22 cellular contexts compared by ENCODE assay signal in the genomic region with DNA sequence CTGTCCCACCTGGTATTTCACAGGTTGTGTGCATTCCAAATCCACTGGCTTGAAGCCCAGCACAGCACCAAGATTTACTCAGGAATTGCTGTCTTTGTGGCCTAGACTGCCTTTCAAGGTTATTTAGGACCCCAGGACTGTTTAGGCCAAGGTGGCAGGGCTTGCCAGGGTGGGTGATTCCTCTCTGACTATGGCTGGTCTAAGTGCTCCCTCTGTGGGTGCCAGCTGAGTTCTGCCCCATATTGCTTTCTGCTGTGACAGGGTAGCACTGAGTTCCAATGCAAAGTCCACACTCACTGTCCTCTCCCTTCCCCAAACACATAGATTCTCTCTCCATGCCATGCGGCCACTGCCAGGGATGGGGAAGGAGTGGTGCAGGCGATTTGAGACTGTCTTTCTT.
"Had no signal": no experiment of that assay in that cellular context is flagged by ENCODE, and none has a peak within 500 bp of the region (broad histone marks: within the 10 kb centered on the region; RNA-seq: fewer than 3 reads in every experiment).

No MANE protein-coding gene starts in this region.

- H3K36me3 Mint-ChIP-seq: memory B cell had no signal

- H3K9me3 ChIP-seq: pancreas, psoas muscle, upper lobe of left lung had no signal

- H3K27ac ChIP-seq: coronary artery, epithelial cell of prostate, heart left ventricle, pancreas, psoas muscle, right atrium auricular region, spleen, upper lobe of left lung, WERI-Rb-1 had no signal

- H3K4me1 ChIP-seq: heart left ventricle, pancreas, psoas muscle, right atrium auricular region, spleen, upper lobe of left lung had no signal

- DNase-seq: activated CD4-positive, alpha-beta T cell treated with anti-CD3 and anti-CD28 coated beads for 1 hour; activated CD4-positive, alpha-beta T cell treated with anti-CD3 and anti-CD28 coated beads, Interleukin-2, amount 50 U/mL, for 1 hour; activated CD8-positive, alpha-beta T cell treated with anti-CD3 and anti-CD28 coated beads, Interleukin-2, amount 10 ng/mL, durations not matched to agents 7 days and 5 days; activated gamma-delta T cell treated with Interleukin-2 at 50 U/mL for 16 hours; aorta; heart left ventricle; left cardiac atrium; pancreas; psoas muscle; spleen; stimulated activated CD4-positive, alpha-beta T cell treated with anti-CD3 and anti-CD28 coated beads, Interleukin-4, amount 100 ng/mL, for 1 hour; stimulated activated naive CD4-positive, alpha-beta T cell treated with Interleukin-2 at 50 U/mL for 16 hours; upper lobe of left lung; WERI-Rb-1 had no signal

- H3K9me3 Mint-ChIP-seq: central memory CD8-positive, alpha-beta T cell; memory B cell had no signal

- H3K27me3 ChIP-seq: heart left ventricle, pancreas, right atrium auricular region, spleen, upper lobe of left lung had no signal

- H3K4me1 Mint-ChIP-seq: brain; central memory CD8-positive, alpha-beta T cell; memory B cell had no signal

- H3K4me3 Mint-ChIP-seq: activated CD8-positive, alpha-beta T cell treated with anti-CD3 and anti-CD28 coated beads, Interleukin-2, amount 10 ng/mL, durations not matched to agents 7 days and 5 days; brain; central memory CD8-positive, alpha-beta T cell; memory B cell; nephron had no signal

- H3K36me3 ChIP-seq: heart left ventricle, pancreas, right atrium auricular region, spleen, upper lobe of left lung, WERI-Rb-1 had no signal

- H3K27me3 Mint-ChIP-seq: central memory CD8-positive, alpha-beta T cell had no signal

- H3K4me3 ChIP-seq: coronary artery, heart left ventricle, pancreas, psoas muscle, right atrium auricular region, spleen, upper lobe of left lung had no signal

- H3K27ac Mint-ChIP-seq: activated CD8-positive, alpha-beta T cell treated with anti-CD3 and anti-CD28 coated beads, Interleukin-2, amount 10 ng/mL, durations not matched to agents 7 days and 5 days; activated naive CD4-positive, alpha-beta T cell treated with anti-CD3 and anti-CD28 coated beads, Interleukin-2, amount 50 U/mL, for 72 hours; brain; memory B cell; nephron had no signal
